In the genomic region with DNA sequence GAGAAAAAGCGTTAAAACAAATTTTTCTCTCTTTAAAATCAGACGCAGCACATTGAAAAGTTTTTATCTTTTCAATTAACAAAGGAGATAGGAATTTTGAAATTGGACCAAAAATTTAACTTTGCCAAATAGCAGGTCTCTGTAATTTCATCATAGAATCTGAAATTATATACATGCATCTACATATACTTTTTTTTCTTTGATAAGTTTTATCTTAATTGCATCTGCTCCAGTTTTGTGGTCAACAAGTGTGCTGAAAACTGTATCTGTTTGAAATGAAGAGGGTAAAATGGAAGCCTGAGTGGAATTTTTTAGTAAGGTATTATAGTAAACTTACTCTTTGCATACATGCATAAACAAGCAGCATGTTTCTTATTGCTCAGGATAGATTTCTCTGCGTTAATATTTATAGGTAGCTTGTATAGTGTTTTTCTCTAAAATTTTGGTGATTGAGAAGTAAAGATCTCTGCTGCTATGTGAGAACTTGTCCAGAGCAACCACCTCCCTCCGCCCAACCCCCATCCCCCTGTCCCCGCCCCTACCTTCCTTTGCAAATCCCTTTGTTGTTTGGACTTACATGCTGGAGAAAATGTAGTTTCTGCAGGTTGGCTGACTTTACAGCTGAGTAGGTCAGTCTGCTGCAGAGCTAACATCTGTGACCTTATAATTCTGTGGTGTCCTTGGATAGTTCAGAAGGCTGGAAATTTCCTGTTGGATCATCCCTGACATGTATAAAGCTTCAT, we compare ENCODE assay signal across 24 cellular contexts.
A peak's percentile ranks its signal among the peaks of the same experiment; 100 is the strongest.
DNase-seq lines count a peak whose midpoint lies in the region; ATAC-seq and TF ChIP-seq lines count a peak whose summit lies in the region.
"Had no signal": no experiment of that assay in that cellular context is flagged by ENCODE, and none has a peak within 500 bp of the region (broad histone marks: within the 10 kb centered on the region; RNA-seq: fewer than 3 reads in every experiment).

No MANE protein-coding gene starts in this region.

- H3K27me3 ChIP-seq in GM23338 (ENCODE audit: insufficient read depth) (no peaks in the 10 kb centered on the region), lower lobe of right lung (ENCODE audit: low read depth) (no peaks in the 10 kb centered on the region), dorsolateral prefrontal cortex (no peaks in the 10 kb centered on the region)
- H3K27me3 ChIP-seq: SJSA1, transverse colon had no signal

- no peaks in the 10 kb centered on the region for H3K9me2 ChIP-seq in GM23338 (ENCODE audit: insufficient read depth)

- ATAC-seq in GM23338 (peak; percentile 93), lower lobe of right lung (no peak)
- ATAC-seq: activated CD4-positive, CD25-positive, alpha-beta regulatory T cell treated with anti-CD3 and anti-CD28 coated beads, Interleukin-2, amount 50 U/mL, for 24 hours; naive thymus-derived CD8-positive, alpha-beta T cell; right cardiac atrium had no signal

- H3K9me3 ChIP-seq in SK-N-MC (ENCODE audit: low read depth, low read length) (peaks cover 6% of the 10 kb centered on the region; the same call in 1 of the 2 replicates), lower lobe of right lung (no peaks in the 10 kb centered on the region)
- H3K9me3 ChIP-seq: SJSA1, transverse colon had no signal

- H2AFZ ChIP-seq in GM23338, result no peak overlapping the region

- no peaks in the 10 kb centered on the region for H4K20me1 ChIP-seq in GM23338 (replicated peaks; ENCODE audit: insufficient read depth)

- H3K27ac ChIP-seq in GM23338 (ENCODE audit: low read depth) (peak overlapping the region; percentile 81), SK-N-MC (peak overlapping the region; percentile 70), lower lobe of right lung (no peak overlapping the region), dorsolateral prefrontal cortex (no peak overlapping the region)
- H3K27ac ChIP-seq: SJSA1, transverse colon had no signal

- no peak overlapping the region for H3K9ac ChIP-seq in SK-N-MC (ENCODE audit: insufficient read length)

- H3K4me1 Mint-ChIP-seq in GM23338, result peaks cover 42% of the 10 kb centered on the region
- H3K4me1 Mint-ChIP-seq in glutamatergic neuron (ENCODE audit: low read depth, unreplicated experiment), result peaks cover 23% of the 10 kb centered on the region
- peaks cover 19% of the 10 kb centered on the region for H3K4me1 Mint-ChIP-seq in mesothelial cell of epicardium
- H3K4me1 Mint-ChIP-seq: activated CD4-positive, alpha-beta memory T cell treated with anti-CD3 and anti-CD28 coated beads, Interleukin-2, amount 10 ng/mL, durations not matched to agents 7 days and 5 days had no signal

- DNase-seq in GM23338 (ENCODE audit: low spot score) (peak; percentile 79), SK-N-MC (ENCODE audit: low read depth, low spot score) (no peak), glutamatergic neuron (peak; percentile 26), mesothelial cell of epicardium (ENCODE audit: low spot score in 2 of 2, unreplicated experiment in 2 of 2) (no peak), lower lobe of right lung (no peak), dorsolateral prefrontal cortex (no peak), NCI-H524 (lab: John Stamatoyannopoulos, UW) (no peak), NCI-H526 (lab: John Stamatoyannopoulos, UW) (no peak)
- DNase-seq: activated CD4-positive, alpha-beta memory T cell treated with anti-CD3 and anti-CD28 coated beads, Interleukin-2, amount 10 ng/mL, durations not matched to agents 7 days and 5 days; activated gamma-delta T cell; CD4-positive, alpha-beta memory T cell; effector CD8-positive, alpha-beta T cell; EL; erythroblast; head of caudate nucleus; naive thymus-derived CD8-positive, alpha-beta T cell; NCI-H1105; NCI-H1930; NCI-H748 treated with DMSO at 0.1 percent for 48 hours; right cardiac atrium; RPMI8226; transverse colon had no signal

- peaks cover 31% of the 10 kb centered on the region for H3K36me3 Mint-ChIP-seq in GM23338 (ENCODE audit: low read depth)
- H3K36me3 Mint-ChIP-seq in glutamatergic neuron (ENCODE audit: unreplicated experiment), result peaks cover 4% of the 10 kb centered on the region
- H3K36me3 Mint-ChIP-seq in mesothelial cell of epicardium, result peaks cover 21% of the 10 kb centered on the region

- intact Hi-C loops in lower lobe of right lung (cut with DNase I) (no loop called here), dorsolateral prefrontal cortex (cut with DNase I) (no loop called here)

- H3K27me3 Mint-ChIP-seq in GM23338 (ENCODE audit: insufficient read depth, low read depth, poor library complexity), result peaks cover 2% of the 10 kb centered on the region
- H3K27me3 Mint-ChIP-seq in glutamatergic neuron (ENCODE audit: unreplicated experiment), result peaks cover 4% of the 10 kb centered on the region
- H3K27me3 Mint-ChIP-seq in mesothelial cell of epicardium (ENCODE audit: low read depth), result no peaks in the 10 kb centered on the region
- H3K27me3 Mint-ChIP-seq: activated CD4-positive, alpha-beta memory T cell treated with anti-CD3 and anti-CD28 coated beads, Interleukin-2, amount 10 ng/mL, durations not matched to agents 7 days and 5 days; CD4-positive, alpha-beta memory T cell; naive thymus-derived CD8-positive, alpha-beta T cell had no signal

- H3K27ac Mint-ChIP-seq in GM23338 (peak overlapping the region; percentile 98), glutamatergic neuron (ENCODE audit: unreplicated experiment) (peak overlapping the region; percentile 62), mesothelial cell of epicardium (peak overlapping the region; percentile 41)
- H3K27ac Mint-ChIP-seq: activated CD4-positive, alpha-beta memory T cell treated with anti-CD3 and anti-CD28 coated beads, Interleukin-2, amount 10 ng/mL, durations not matched to agents 7 days and 5 days; CD4-positive, alpha-beta memory T cell; naive thymus-derived CD8-positive, alpha-beta T cell had no signal

- H3K4me3 ChIP-seq in GM23338 (peak overlapping the region; percentile 37), SK-N-MC (no peak overlapping the region), lower lobe of right lung (no peak overlapping the region), dorsolateral prefrontal cortex (no peak overlapping the region)
- H3K4me3 ChIP-seq: SJSA1, transverse colon had no signal

- H3F3A ChIP-seq in GM23338 (replicated peaks; ENCODE audit: low read depth), result no peaks in the 10 kb centered on the region

- TF ChIP-seq CTCF in GM23338 (conservative IDR thresholded peaks at IDR 0.05; ENCODE audit: low read depth in 2 of 2), result no peak
- no peak for TF ChIP-seq CTCF in glutamatergic neuron (IDR thresholded peaks at IDR 0.05; ENCODE audit: partially characterized antibody, unreplicated experiment)
- no peak for TF ChIP-seq CTCF in mesothelial cell of epicardium (IDR thresholded peaks at IDR 0.05; ENCODE audit: unreplicated experiment)
- no peak for TF ChIP-seq CTCF in lower lobe of right lung (IDR thresholded peaks at IDR 0.05)
- TF ChIP-seq CTCF in dorsolateral prefrontal cortex (IDR thresholded peaks at IDR 0.05 in 54 of 56, conservative IDR thresholded peaks at IDR 0.05 in 2 of 56; ENCODE audit: low read depth in 1 of 56, partially characterized antibody in 56 of 56), result no peak

- peak overlapping the region; percentile 60 for H3K4me3 Mint-ChIP-seq in GM23338
- no peak overlapping the region for H3K4me3 Mint-ChIP-seq in glutamatergic neuron (ENCODE audit: unreplicated experiment)
- H3K4me3 Mint-ChIP-seq in mesothelial cell of epicardium, result no peak overlapping the region
- H3K4me3 Mint-ChIP-seq: activated CD4-positive, alpha-beta memory T cell treated with anti-CD3 and anti-CD28 coated beads, Interleukin-2, amount 10 ng/mL, durations not matched to agents 7 days and 5 days; CD4-positive, alpha-beta memory T cell; naive thymus-derived CD8-positive, alpha-beta T cell had no signal

- H3K4me1 ChIP-seq in GM23338 (ENCODE audit: insufficient read depth) (peaks cover 27% of the 10 kb centered on the region), lower lobe of right lung (no peaks in the 10 kb centered on the region)
- H3K4me1 ChIP-seq: SJSA1, transverse colon had no signal

- peaks cover 16% of the 10 kb centered on the region; the same call in 1 of the 2 replicates for H3K79me2 ChIP-seq in GM23338 (replicated peaks; ENCODE audit: insufficient read depth)

- H3K9me3 Mint-ChIP-seq in GM23338, result peaks cover 9% of the 10 kb centered on the region; the same call in 1 of the 3 replicates
- no peaks in the 10 kb centered on the region for H3K9me3 Mint-ChIP-seq in glutamatergic neuron (ENCODE audit: unreplicated experiment)
- peaks cover 14% of the 10 kb centered on the region for H3K9me3 Mint-ChIP-seq in mesothelial cell of epicardium
- H3K9me3 Mint-ChIP-seq: activated CD4-positive, alpha-beta memory T cell treated with anti-CD3 and anti-CD28 coated beads, Interleukin-2, amount 10 ng/mL, durations not matched to agents 7 days and 5 days; naive thymus-derived CD8-positive, alpha-beta T cell had no signal

- H3K36me3 ChIP-seq in GM23338 (ENCODE audit: insufficient read depth) (no peaks in the 10 kb centered on the region), SK-N-MC (ENCODE audit: insufficient read depth, low read length) (peaks cover 75% of the 10 kb centered on the region), lower lobe of right lung (peaks cover 5% of the 10 kb centered on the region)
- H3K36me3 ChIP-seq: transverse colon had no signal

- peak overlapping the region; percentile 75 for H3K4me2 ChIP-seq in GM23338

TF ChIP-seq in GM23338, 12 proteins besides CTCF, POLR2A, EP300 and RAD21 (continues in another document):
- TF ChIP-seq STAT1 (IDR thresholded peaks at IDR 0.05; ENCODE audit: unreplicated experiment), result no peak

Comparison
In these comparisons a context has a peak if more than half of its experiments do, and no peak if none do; other contexts are left out.
1. DNase-seq: peak in GM23338 (single experiment) and glutamatergic neuron (single experiment); none in SK-N-MC (single experiment), mesothelial cell of epicardium (0 of 2), lower lobe of right lung (single experiment), dorsolateral prefrontal cortex (0 of 10), NCI-H524 (0 of 2) and NCI-H526 (0 of 2).
2. H3K27ac ChIP-seq: peak in GM23338 (single experiment) and SK-N-MC (single experiment); none in lower lobe of right lung (single experiment) and dorsolateral prefrontal cortex (0 of 59).
3. H3K27ac Mint-ChIP-seq: peak in every context shown above with its lines; median percentile 98 in GM23338; 62 in glutamatergic neuron; 41 in mesothelial cell of epicardium.